ENCODE assay signal across 20 cellular contexts in the genomic region with DNA sequence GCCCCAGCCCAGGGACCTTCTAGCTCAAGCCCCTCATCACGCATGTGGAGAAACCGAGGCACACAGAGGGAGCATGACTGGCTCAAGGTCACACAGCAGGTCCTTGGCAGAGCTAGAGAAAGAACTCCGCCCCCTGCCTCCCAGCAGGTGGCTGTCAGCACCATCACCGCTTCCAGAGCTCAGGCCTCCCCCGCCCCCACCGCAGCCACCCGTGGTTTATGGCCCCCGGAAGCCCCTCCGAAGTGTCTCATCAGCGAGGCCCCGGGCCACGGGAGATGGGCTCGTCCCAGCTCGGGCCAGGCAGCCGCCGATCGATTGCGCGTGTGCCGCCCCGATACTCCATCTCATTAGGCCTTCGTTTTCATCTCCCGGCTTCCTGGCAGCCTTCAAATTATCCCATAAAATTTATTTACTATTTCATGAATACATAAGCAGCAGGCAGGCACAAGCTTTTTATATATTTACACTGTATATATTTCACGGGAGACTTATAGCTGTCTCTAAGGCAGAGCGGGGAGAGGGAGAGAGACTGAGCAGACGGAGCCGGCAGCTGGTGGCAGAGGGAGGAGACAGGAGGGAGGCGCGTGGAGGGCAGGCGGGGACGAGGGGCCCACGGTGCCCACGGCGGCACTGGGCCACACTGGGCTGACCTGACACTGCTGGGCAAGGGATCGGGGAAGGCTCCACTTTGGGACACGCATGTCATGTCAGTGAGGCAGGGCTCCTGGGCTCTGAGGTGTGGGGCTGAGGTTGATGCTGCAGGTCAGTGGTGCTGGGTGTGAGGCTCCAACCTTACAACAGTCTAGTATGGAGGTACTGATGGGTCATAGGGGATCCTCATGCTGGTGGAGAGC.
A peak's percentile ranks its signal among the peaks of the same experiment; 100 is the strongest.
DNase-seq lines count a peak whose midpoint lies in the region; ATAC-seq, FAIRE-seq and TF ChIP-seq lines count a peak whose summit lies in the region.
"Had no signal": no experiment of that assay in that cellular context is flagged by ENCODE, and none has a peak within 500 bp of the region (broad histone marks: within the 10 kb centered on the region; RNA-seq: fewer than 3 reads in every experiment).

No MANE protein-coding gene starts in this region.

- DNase-seq in NCI-H146 treated with DMSO at 0.1 percent for 48 hours (lab: John Stamatoyannopoulos, UW; ENCODE audit: unreplicated experiment) = peak; percentile 9
- DNase-seq in NCI-H146 (lab: John Stamatoyannopoulos, UW) = no peak
- DNase-seq in DMS 273 treated with DMSO at 0.1 percent for 48 hours (lab: John Stamatoyannopoulos, UW) = peak; percentile 16
- DNase-seq in NCI-H1694 treated with DMSO at 0.1 percent for 48 hours (lab: John Stamatoyannopoulos, UW) = peak; percentile 82
- DNase-seq in K562 (ENCODE audit: extremely low read depth in 1 of 4, low spot score in 3 of 4) = peak; percentile 26 to 51 (median 36)
- no peak for DNase-seq in activated CD4-positive, alpha-beta memory T cell treated with anti-CD3 and anti-CD28 coated beads, Interleukin-2, amount 10 ng/mL, durations not matched to agents 7 days and 5 days
- DNase-seq in activated naive CD8-positive, alpha-beta T cell treated with anti-CD3 and anti-CD28 coated beads, Interleukin-2, amount 50 U/mL, for 24 hours = no peak
- DNase-seq in adrenal gland = no peak
- DNase-seq: activated B cell treated with CpG ODN at 0.5 μM for 24 hours; activated CD4-positive, alpha-beta memory T cell treated with anti-CD3 and anti-CD28 coated beads for 36 hours; activated naive CD4-positive, alpha-beta T cell treated with anti-CD3 and anti-CD28 coated beads, Interleukin-2, amount 10 ng/mL, durations not matched to agents 7 days and 5 days; activated T-cell treated with anti-CD3 and anti-CD28 coated beads, Interleukin-2, amount 50 U/mL, for 48 hours; head of caudate nucleus; NCI-H226; occipital lobe; SIG-M5; stimulated activated CD8-positive, alpha-beta memory T cell treated with anti-CD3 and anti-CD28 coated beads, Interleukin-4, amount 100 ng/mL, for 48 hours had no signal

- H3K4me1 ChIP-seq in K562 (replicated peaks in 1 of 2; ENCODE audit: control insufficient read depth in 2 of 2, insufficient read depth in 2 of 2, low read length in 2 of 2) (peaks cover 0 to 10% of the 10 kb centered on the region in 2 experiments; a peak in 3 of 5 replicates), adrenal gland (replicated peaks in 1 of 2) (no peaks in the 10 kb centered on the region)

- no peaks in the 10 kb centered on the region for H3K79me2 ChIP-seq in K562 (ENCODE audit: control insufficient read depth, insufficient read depth, low read length)

- H3K27ac ChIP-seq in K562 (ENCODE audit: extremely low read depth, low read depth, low read length) = no peak overlapping the region
- no peak overlapping the region for H3K27ac ChIP-seq in adrenal gland
- H3K27ac ChIP-seq: BLaER1 had no signal

- peaks cover 13 to 43% of the 10 kb centered on the region in 2 experiments; a peak in 4 of 5 replicates for H3K27me3 ChIP-seq in K562 (ENCODE audit: control insufficient read depth in 2 of 2, insufficient read depth in 2 of 2, low read length in 2 of 2)
- no peaks in the 10 kb centered on the region for H3K27me3 ChIP-seq in adrenal gland
- H3K27me3 ChIP-seq: BLaER1 had no signal

- no peaks in the 10 kb centered on the region for H3K9me1 ChIP-seq in K562 (ENCODE audit: control insufficient read depth, insufficient read depth, low read length)

- intact Hi-C loops in K562 (cut with micrococcal nuclease) (no loop called here), adrenal gland (cut with DNase I) (no loop called here)

- H3K27me3 Mint-ChIP-seq in activated CD4-positive, alpha-beta memory T cell treated with anti-CD3 and anti-CD28 coated beads, Interleukin-2, amount 10 ng/mL, durations not matched to agents 7 days and 5 days = no peaks in the 10 kb centered on the region
- H3K27me3 Mint-ChIP-seq in activated naive CD8-positive, alpha-beta T cell treated with anti-CD3 and anti-CD28 coated beads, Interleukin-2, amount 50 U/mL, for 24 hours = no peaks in the 10 kb centered on the region
- H3K27me3 Mint-ChIP-seq: activated B cell treated with CpG ODN at 0.5 μM for 24 hours had no signal

- H3K4me3 ChIP-seq in K562 = no peak overlapping the region
- no peak overlapping the region for H3K4me3 ChIP-seq in adrenal gland
- H3K4me3 ChIP-seq: BLaER1 had no signal

- peak overlapping the region in 1 of 2 experiments; percentile 61; a peak in 1 of 4 replicates for H3K9ac ChIP-seq in K562 (ENCODE audit: insufficient read depth in 1 of 2, low read depth in 2 of 2, low read length in 2 of 2)
- H3K9ac ChIP-seq: BLaER1 had no signal

- TF ChIP-seq POLR2A in K562 (conservative IDR thresholded peaks at IDR 0.05) (no peak), adrenal gland (IDR thresholded peaks at IDR 0.05) (no peak)

- POLR2A ChIA-PET in K562 (lab: Yijun Ruan, JAX) = interaction anchor here (0.7 kb wide), 1 partner anchor 13 kb away, joined by 4 read pairs; no protein-coding TSS in a partner anchor
- POLR2A ChIA-PET in activated CD4-positive, alpha-beta memory T cell treated with anti-CD3 and anti-CD28 coated beads, Interleukin-2, amount 10 ng/mL, durations not matched to agents 7 days and 5 days (lab: Charles Lee) = no interaction called here

- TF ChIP-seq EP300 in K562 (IDR thresholded peaks at IDR 0.05; ENCODE audit: low read length) = no peak

- H3K9me3 ChIP-seq in K562 (replicated peaks; ENCODE audit: control insufficient read depth, insufficient read depth, low read depth, low read length) (no peaks in the 10 kb centered on the region; the same call in 1 of the 2 replicates), adrenal gland (replicated peaks in 1 of 3) (no peaks in the 10 kb centered on the region)
- H3K9me3 ChIP-seq: BLaER1 had no signal

- H2AFZ ChIP-seq in K562 (ENCODE audit: low read depth, low read length) = no peak overlapping the region

- CTCF ChIA-PET in K562 (lab: Yijun Ruan, JAX; ENCODE audit: low intra/inter-chr PET ratio) = no interaction called here
- CTCF ChIA-PET in activated CD4-positive, alpha-beta memory T cell treated with anti-CD3 and anti-CD28 coated beads, Interleukin-2, amount 10 ng/mL, durations not matched to agents 7 days and 5 days (lab: Charles Lee) = no interaction called here

- no peaks in the 10 kb centered on the region for H3K9me3 Mint-ChIP-seq in activated CD4-positive, alpha-beta memory T cell treated with anti-CD3 and anti-CD28 coated beads, Interleukin-2, amount 10 ng/mL, durations not matched to agents 7 days and 5 days
- H3K9me3 Mint-ChIP-seq in activated naive CD8-positive, alpha-beta T cell treated with anti-CD3 and anti-CD28 coated beads, Interleukin-2, amount 50 U/mL, for 24 hours = no peaks in the 10 kb centered on the region
- H3K9me3 Mint-ChIP-seq: activated B cell treated with CpG ODN at 0.5 μM for 24 hours; activated CD4-positive, alpha-beta memory T cell treated with anti-CD3 and anti-CD28 coated beads for 36 hours; activated naive CD4-positive, alpha-beta T cell treated with anti-CD3 and anti-CD28 coated beads, Interleukin-2, amount 10 ng/mL, durations not matched to agents 7 days and 5 days had no signal

- H3K4me2 ChIP-seq in K562 (ENCODE audit: insufficient read depth, low read length) = no peak overlapping the region

- no peaks in the 10 kb centered on the region for H3K4me1 Mint-ChIP-seq in activated CD4-positive, alpha-beta memory T cell treated with anti-CD3 and anti-CD28 coated beads, Interleukin-2, amount 10 ng/mL, durations not matched to agents 7 days and 5 days
- no peaks in the 10 kb centered on the region for H3K4me1 Mint-ChIP-seq in activated naive CD8-positive, alpha-beta T cell treated with anti-CD3 and anti-CD28 coated beads, Interleukin-2, amount 50 U/mL, for 24 hours
- H3K4me1 Mint-ChIP-seq: activated B cell treated with CpG ODN at 0.5 μM for 24 hours; activated naive CD4-positive, alpha-beta T cell treated with anti-CD3 and anti-CD28 coated beads, Interleukin-2, amount 10 ng/mL, durations not matched to agents 7 days and 5 days had no signal

- H3K27ac Mint-ChIP-seq in activated CD4-positive, alpha-beta memory T cell treated with anti-CD3 and anti-CD28 coated beads, Interleukin-2, amount 10 ng/mL, durations not matched to agents 7 days and 5 days = no peak overlapping the region
- no peak overlapping the region for H3K27ac Mint-ChIP-seq in activated naive CD8-positive, alpha-beta T cell treated with anti-CD3 and anti-CD28 coated beads, Interleukin-2, amount 50 U/mL, for 24 hours
- H3K27ac Mint-ChIP-seq: activated B cell treated with CpG ODN at 0.5 μM for 24 hours; activated CD4-positive, alpha-beta memory T cell treated with anti-CD3 and anti-CD28 coated beads for 36 hours; activated naive CD4-positive, alpha-beta T cell treated with anti-CD3 and anti-CD28 coated beads, Interleukin-2, amount 10 ng/mL, durations not matched to agents 7 days and 5 days had no signal

- ATAC-seq in K562 = peak; percentile 50; the same call in 2 of the 3 replicates
- ATAC-seq in activated naive CD8-positive, alpha-beta T cell treated with anti-CD3 and anti-CD28 coated beads, Interleukin-2, amount 50 U/mL, for 24 hours = no peak
- ATAC-seq: HepG2 had no signal

- no peak for TF ChIP-seq RAD21 in K562 (CRISPR knock-in tag; conservative IDR thresholded peaks at IDR 0.05 in 1 of 2, IDR thresholded peaks at IDR 0.05 in 1 of 2)

- in situ Hi-C loops in K562 (cut with MboI) = no loop called here

- no TSS peak for BruUV-seq in K562 (replicated peaks; lab: Mats Ljungman, UMichigan)

- TF ChIP-seq CTCF in K562 (IDR thresholded peaks at IDR 0.05 in 2 of 3, conservative IDR thresholded peaks at IDR 0.05 in 1 of 3; ENCODE audit: insufficient read depth in 2 of 3, low read depth in 1 of 3, low read length in 3 of 3) (no peak), adrenal gland (IDR thresholded peaks at IDR 0.05) (no peak)

- FAIRE-seq in K562 (lab: Jason Lieb, UNC) = no peak
- FAIRE-seq: astrocyte, HepG2 had no signal

- H3K36me3 ChIP-seq in K562 (ENCODE audit: control insufficient read depth, insufficient read depth, low read length) = no peaks in the 10 kb centered on the region
- no peaks in the 10 kb centered on the region for H3K36me3 ChIP-seq in adrenal gland (replicated peaks in 1 of 2)
- H3K36me3 ChIP-seq: BLaER1 had no signal

- no peaks in the 10 kb centered on the region for H3K36me3 Mint-ChIP-seq in activated CD4-positive, alpha-beta memory T cell treated with anti-CD3 and anti-CD28 coated beads, Interleukin-2, amount 10 ng/mL, durations not matched to agents 7 days and 5 days (ENCODE audit: low read depth)
- no peaks in the 10 kb centered on the region for H3K36me3 Mint-ChIP-seq in activated naive CD8-positive, alpha-beta T cell treated with anti-CD3 and anti-CD28 coated beads, Interleukin-2, amount 50 U/mL, for 24 hours (ENCODE audit: low read depth)
- H3K36me3 Mint-ChIP-seq: activated CD4-positive, alpha-beta memory T cell treated with anti-CD3 and anti-CD28 coated beads for 36 hours; activated naive CD4-positive, alpha-beta T cell treated with anti-CD3 and anti-CD28 coated beads, Interleukin-2, amount 10 ng/mL, durations not matched to agents 7 days and 5 days had no signal

- 20% methylated on average over 26 of the region's 36 CpGs for WGBS in K562 (ENCODE audit: insufficient coverage, low coverage, missing lambda C conversion rate)
- WGBS in adrenal gland, 4 donors = 63 to 71% (median 68%) methylated on average over 24 to 36 of the region's 36 CpGs

- H3K4me3 Mint-ChIP-seq in activated CD4-positive, alpha-beta memory T cell treated with anti-CD3 and anti-CD28 coated beads, Interleukin-2, amount 10 ng/mL, durations not matched to agents 7 days and 5 days = no peak overlapping the region
- no peak overlapping the region for H3K4me3 Mint-ChIP-seq in activated naive CD8-positive, alpha-beta T cell treated with anti-CD3 and anti-CD28 coated beads, Interleukin-2, amount 50 U/mL, for 24 hours
- H3K4me3 Mint-ChIP-seq: activated B cell treated with CpG ODN at 0.5 μM for 24 hours; activated CD4-positive, alpha-beta memory T cell treated with anti-CD3 and anti-CD28 coated beads for 36 hours; activated naive CD4-positive, alpha-beta T cell treated with anti-CD3 and anti-CD28 coated beads, Interleukin-2, amount 10 ng/mL, durations not matched to agents 7 days and 5 days had no signal

- H4K20me1 ChIP-seq in K562 (replicated peaks; ENCODE audit: control insufficient read depth, insufficient read depth, low read length) = 0 out of 2 replicates have a peak, but pooled peaks cover 5% of the 10 kb centered on the region
- H4K20me1 ChIP-seq: BLaER1 had no signal

Comparison
In these comparisons a context has a peak if more than half of its experiments do, and no peak if none do; other contexts are left out.
1. DNase-seq: peak in NCI-H146 treated with DMSO at 0.1 percent for 48 hours (single experiment), DMS 273 treated with DMSO at 0.1 percent for 48 hours (single experiment), NCI-H1694 treated with DMSO at 0.1 percent for 48 hours (single experiment) and K562 (4 of 4); none in NCI-H146 (single experiment), activated CD4-positive, alpha-beta memory T cell treated with anti-CD3 and anti-CD28 coated beads, Interleukin-2, amount 10 ng/mL, durations not matched to agents 7 days and 5 days (single experiment), activated naive CD8-positive, alpha-beta T cell treated with anti-CD3 and anti-CD28 coated beads, Interleukin-2, amount 50 U/mL, for 24 hours (single experiment) and adrenal gland (0 of 7).